In genomic region chr2:40187054-40187453, GRCh38 we compare ENCODE assay signal across 34 cellular contexts.
"Had no signal": no experiment of that assay in that cellular context is flagged by ENCODE, and none has a peak within 500 bp of the region (broad histone marks: within the 10 kb centered on the region; RNA-seq: fewer than 3 reads in every experiment).

No MANE protein-coding gene starts in this region.

- H3K4me1 ChIP-seq: ascending aorta had no signal

- H3K9me3 ChIP-seq: ascending aorta had no signal

- H3K27ac Mint-ChIP-seq: activated CD4-positive, alpha-beta memory T cell treated with anti-CD3 and anti-CD28 coated beads, Interleukin-2, amount 10 ng/mL, durations not matched to agents 7 days and 5 days; activated CD4-positive, alpha-beta T cell treated with anti-CD3 and anti-CD28 coated beads for 36 hours; activated CD4-positive, alpha-beta T cell treated with anti-CD3 and anti-CD28 coated beads, Interleukin-2, amount 10 ng/mL, durations not matched to agents 7 days and 5 days; activated CD8-positive, alpha-beta memory T cell treated with anti-CD3 and anti-CD28 coated beads, Interleukin-2, amount 10 ng/mL, durations not matched to agents 7 days and 5 days; activated CD8-positive, alpha-beta T cell treated with anti-CD3 and anti-CD28 coated beads, Interleukin-2, amount 10 ng/mL, durations not matched to agents 7 days and 5 days; activated naive CD4-positive, alpha-beta T cell treated with anti-CD3 and anti-CD28 coated beads, Interleukin-2, amount 10 ng/mL, durations not matched to agents 7 days and 5 days; activated naive CD4-positive, alpha-beta T cell treated with anti-CD3 and anti-CD28 coated beads, Interleukin-2, amount 50 U/mL, for 24 hours; activated naive CD8-positive, alpha-beta T cell; activated naive CD8-positive, alpha-beta T cell treated with anti-CD3 and anti-CD28 coated beads, Interleukin-2, amount 10 ng/mL, durations not matched to agents 7 days and 5 days; activated naive CD8-positive, alpha-beta T cell treated with anti-CD3 and anti-CD28 coated beads, Interleukin-2, amount 50 U/mL, for 24 hours; activated T-cell treated with anti-CD3 and anti-CD28 coated beads, Interleukin-2, amount 50 U/mL, for 24 hours; activated T-helper 2 cell treated with anti-CD3 and anti-CD28 coated beads, Interferon-gamma antibody, Interleukin-2, Interleukin-4, amounts not matched to agents 10 μg/mL and 5 μg/mL and 100 μg/mL, durations not matched to agents 14 hours and 24 hours and 36 hours; brain; T-helper 1 cell treated with Interleukin-12 subunit alpha and Interleukin-12 subunit beta and Interleukin-4 antibody, amounts not matched to agents 30 μg/mL and 1 μg/mL, for 36 hours; T-helper 2 cell treated with Interferon-gamma antibody and Interleukin-4, amounts not matched to agents 5 μg/mL and 100 μg/mL, for 36 hours had no signal

- H3K9me3 Mint-ChIP-seq: activated CD4-positive, alpha-beta memory T cell treated with anti-CD3 and anti-CD28 coated beads, Interleukin-2, amount 10 ng/mL, durations not matched to agents 7 days and 5 days; activated CD4-positive, alpha-beta T cell treated with anti-CD3 and anti-CD28 coated beads, Interleukin-2, amount 10 ng/mL, durations not matched to agents 7 days and 5 days; activated naive CD4-positive, alpha-beta T cell treated with anti-CD3 and anti-CD28 coated beads, Interleukin-2, amount 10 ng/mL, durations not matched to agents 7 days and 5 days; activated naive CD4-positive, alpha-beta T cell treated with anti-CD3 and anti-CD28 coated beads, Interleukin-2, amount 50 U/mL, for 24 hours; activated naive CD8-positive, alpha-beta T cell treated with anti-CD3 and anti-CD28 coated beads, Interleukin-2, amount 10 ng/mL, durations not matched to agents 7 days and 5 days; activated naive CD8-positive, alpha-beta T cell treated with anti-CD3 and anti-CD28 coated beads, Interleukin-2, amount 50 U/mL, for 24 hours; activated T-cell treated with anti-CD3 and anti-CD28 coated beads, Interleukin-2, amount 50 U/mL, for 24 hours; activated T-helper 2 cell treated with anti-CD3 and anti-CD28 coated beads, Interferon-gamma antibody, Interleukin-2, Interleukin-4, amounts not matched to agents 10 μg/mL and 5 μg/mL and 100 μg/mL, durations not matched to agents 14 hours and 24 hours and 36 hours; T-helper 1 cell treated with Interleukin-12 subunit alpha and Interleukin-12 subunit beta and Interleukin-4 antibody, amounts not matched to agents 30 μg/mL and 1 μg/mL, for 36 hours; T-helper 2 cell treated with Interferon-gamma antibody and Interleukin-4, amounts not matched to agents 5 μg/mL and 100 μg/mL, for 36 hours had no signal

- DNase-seq: activated CD4-positive, alpha-beta memory T cell treated with anti-CD3 and anti-CD28 coated beads, Interleukin-2, amount 10 ng/mL, durations not matched to agents 7 days and 5 days; activated CD4-positive, alpha-beta T cell treated with anti-CD3 and anti-CD28 coated beads for 1 hour; activated CD4-positive, alpha-beta T cell treated with anti-CD3 and anti-CD28 coated beads for 36 hours; activated CD4-positive, alpha-beta T cell treated with anti-CD3 and anti-CD28 coated beads for 48 hours; activated CD4-positive, alpha-beta T cell treated with anti-CD3 and anti-CD28 coated beads, Interleukin-2, amount 10 ng/mL, durations not matched to agents 7 days and 5 days; activated CD4-positive, alpha-beta T cell treated with anti-CD3 and anti-CD28 coated beads, Interleukin-2, amount 50 U/mL, for 48 hours; activated CD4-positive, CD25-positive, alpha-beta regulatory T cell; activated CD8-positive, alpha-beta memory T cell treated with anti-CD3 and anti-CD28 coated beads for 24 hours; activated CD8-positive, alpha-beta memory T cell treated with anti-CD3 and anti-CD28 coated beads, Interleukin-2, amount 10 ng/mL, durations not matched to agents 7 days and 5 days; activated CD8-positive, alpha-beta memory T cell treated with anti-CD3 and anti-CD28 coated beads, Interleukin-2, amount 50 U/mL, for 48 hours; activated CD8-positive, alpha-beta T cell treated with anti-CD3 and anti-CD28 coated beads, Interleukin-2, amount 10 ng/mL, durations not matched to agents 7 days and 5 days; activated effector memory CD4-positive, alpha-beta T cell treated with Interleukin-2 at 50 U/mL for 16 hours; activated gamma-delta T cell; activated naive CD4-positive, alpha-beta T cell treated with anti-CD3 and anti-CD28 coated beads, Interleukin-2, amount 10 ng/mL, durations not matched to agents 7 days and 5 days; activated naive CD4-positive, alpha-beta T cell treated with Interleukin-2 at 50 U/mL for 16 hours; activated naive CD8-positive, alpha-beta T cell treated with anti-CD3 and anti-CD28 coated beads, Interleukin-2, amount 10 ng/mL, durations not matched to agents 7 days and 5 days; activated naive CD8-positive, alpha-beta T cell treated with anti-CD3 and anti-CD28 coated beads, Interleukin-2, amount 50 U/mL, for 24 hours; activated T-cell treated with anti-CD3 and anti-CD28 coated beads, Interleukin-2, amount 50 U/mL, for 24 hours; activated T-cell treated with anti-CD3 and anti-CD28 coated beads, Interleukin-2, amount 50 U/mL, for 48 hours; amygdala; anterior cingulate cortex; central memory CD4-positive, alpha-beta T cell; T-helper 1 cell; T-helper 2 cell; T-helper 9 cell had no signal

- ATAC-seq: activated CD4-positive, alpha-beta T cell treated with anti-CD3 and anti-CD28 coated beads for 36 hours; activated CD4-positive, CD25-positive, alpha-beta regulatory T cell treated with anti-CD3 and anti-CD28 coated beads, Interleukin-2, amount 50 U/mL, for 24 hours; activated CD8-positive, alpha-beta memory T cell treated with anti-CD3 and anti-CD28 coated beads, Interleukin-2, amount 10 ng/mL, durations not matched to agents 7 days and 5 days; activated CD8-positive, alpha-beta T cell treated with anti-CD3 and anti-CD28 coated beads, Interleukin-2, amount 10 ng/mL, durations not matched to agents 7 days and 5 days; activated naive CD8-positive, alpha-beta T cell treated with anti-CD3 and anti-CD28 coated beads, Interleukin-2, amount 50 U/mL, for 24 hours had no signal

- H3K36me3 ChIP-seq: ascending aorta had no signal

- H3K4me3 ChIP-seq: ascending aorta had no signal

- H3K4me3 Mint-ChIP-seq: activated CD4-positive, alpha-beta memory T cell treated with anti-CD3 and anti-CD28 coated beads, Interleukin-2, amount 10 ng/mL, durations not matched to agents 7 days and 5 days; activated CD4-positive, alpha-beta T cell treated with anti-CD3 and anti-CD28 coated beads for 36 hours; activated CD4-positive, alpha-beta T cell treated with anti-CD3 and anti-CD28 coated beads, Interleukin-2, amount 10 ng/mL, durations not matched to agents 7 days and 5 days; activated CD8-positive, alpha-beta memory T cell treated with anti-CD3 and anti-CD28 coated beads, Interleukin-2, amount 10 ng/mL, durations not matched to agents 7 days and 5 days; activated CD8-positive, alpha-beta T cell treated with anti-CD3 and anti-CD28 coated beads, Interleukin-2, amount 10 ng/mL, durations not matched to agents 7 days and 5 days; activated naive CD4-positive, alpha-beta T cell treated with anti-CD3 and anti-CD28 coated beads, Interleukin-2, amount 10 ng/mL, durations not matched to agents 7 days and 5 days; activated naive CD4-positive, alpha-beta T cell treated with anti-CD3 and anti-CD28 coated beads, Interleukin-2, amount 50 U/mL, for 24 hours; activated naive CD8-positive, alpha-beta T cell; activated naive CD8-positive, alpha-beta T cell treated with anti-CD3 and anti-CD28 coated beads, Interleukin-2, amount 10 ng/mL, durations not matched to agents 7 days and 5 days; activated naive CD8-positive, alpha-beta T cell treated with anti-CD3 and anti-CD28 coated beads, Interleukin-2, amount 50 U/mL, for 24 hours; activated T-cell treated with anti-CD3 and anti-CD28 coated beads, Interleukin-2, amount 50 U/mL, for 24 hours; brain; T-helper 1 cell treated with Interleukin-12 subunit alpha and Interleukin-12 subunit beta and Interleukin-4 antibody, amounts not matched to agents 30 μg/mL and 1 μg/mL, for 36 hours; T-helper 2 cell treated with Interferon-gamma antibody and Interleukin-4, amounts not matched to agents 5 μg/mL and 100 μg/mL, for 36 hours had no signal

- H3K27ac ChIP-seq: ascending aorta, VCaP had no signal

- H3K4me1 Mint-ChIP-seq: activated CD4-positive, alpha-beta memory T cell treated with anti-CD3 and anti-CD28 coated beads, Interleukin-2, amount 10 ng/mL, durations not matched to agents 7 days and 5 days; activated CD4-positive, alpha-beta T cell treated with anti-CD3 and anti-CD28 coated beads, Interleukin-2, amount 10 ng/mL, durations not matched to agents 7 days and 5 days; activated CD8-positive, alpha-beta memory T cell treated with anti-CD3 and anti-CD28 coated beads, Interleukin-2, amount 10 ng/mL, durations not matched to agents 7 days and 5 days; activated naive CD4-positive, alpha-beta T cell treated with anti-CD3 and anti-CD28 coated beads, Interleukin-2, amount 10 ng/mL, durations not matched to agents 7 days and 5 days; activated naive CD4-positive, alpha-beta T cell treated with anti-CD3 and anti-CD28 coated beads, Interleukin-2, amount 50 U/mL, for 24 hours; activated naive CD8-positive, alpha-beta T cell treated with anti-CD3 and anti-CD28 coated beads, Interleukin-2, amount 10 ng/mL, durations not matched to agents 7 days and 5 days; activated naive CD8-positive, alpha-beta T cell treated with anti-CD3 and anti-CD28 coated beads, Interleukin-2, amount 50 U/mL, for 24 hours had no signal

- H3K27me3 Mint-ChIP-seq: activated CD4-positive, alpha-beta memory T cell treated with anti-CD3 and anti-CD28 coated beads, Interleukin-2, amount 10 ng/mL, durations not matched to agents 7 days and 5 days; activated CD4-positive, alpha-beta T cell treated with anti-CD3 and anti-CD28 coated beads, Interleukin-2, amount 10 ng/mL, durations not matched to agents 7 days and 5 days; activated CD8-positive, alpha-beta memory T cell treated with anti-CD3 and anti-CD28 coated beads, Interleukin-2, amount 10 ng/mL, durations not matched to agents 7 days and 5 days; activated naive CD4-positive, alpha-beta T cell treated with anti-CD3 and anti-CD28 coated beads, Interleukin-2, amount 10 ng/mL, durations not matched to agents 7 days and 5 days; activated naive CD4-positive, alpha-beta T cell treated with anti-CD3 and anti-CD28 coated beads, Interleukin-2, amount 50 U/mL, for 24 hours; activated naive CD8-positive, alpha-beta T cell; activated naive CD8-positive, alpha-beta T cell treated with anti-CD3 and anti-CD28 coated beads, Interleukin-2, amount 50 U/mL, for 24 hours; activated T-cell treated with anti-CD3 and anti-CD28 coated beads, Interleukin-2, amount 50 U/mL, for 24 hours; brain had no signal

- H3K36me3 Mint-ChIP-seq: activated CD8-positive, alpha-beta memory T cell treated with anti-CD3 and anti-CD28 coated beads, Interleukin-2, amount 10 ng/mL, durations not matched to agents 7 days and 5 days; activated naive CD4-positive, alpha-beta T cell treated with anti-CD3 and anti-CD28 coated beads, Interleukin-2, amount 10 ng/mL, durations not matched to agents 7 days and 5 days; activated naive CD4-positive, alpha-beta T cell treated with anti-CD3 and anti-CD28 coated beads, Interleukin-2, amount 50 U/mL, for 24 hours; activated naive CD8-positive, alpha-beta T cell; activated naive CD8-positive, alpha-beta T cell treated with anti-CD3 and anti-CD28 coated beads, Interleukin-2, amount 10 ng/mL, durations not matched to agents 7 days and 5 days had no signal

- H3K27me3 ChIP-seq: ascending aorta had no signal
